23 cellular contexts compared by ENCODE assay signal in genomic region chr10:5528989-5529701, GRCh38. TPM values are rescaled to one million over a fixed set of nuclear protein-coding genes. Genes with fewer than 3 reads are reported as not detected.
DNase-seq lines count a peak whose midpoint lies in the region; ATAC-seq and TF ChIP-seq lines count a peak whose summit lies in the region.
"Had no signal": no experiment of that assay in that cellular context is flagged by ENCODE, and none has a peak within 500 bp of the region (broad histone marks: within the 10 kb centered on the region; RNA-seq: fewer than 3 reads in every experiment).

No MANE protein-coding gene starts in this region.

- intact Hi-C loops in Right ventricle myocardium superior (cut with DNase I) = no loop called here
- intact Hi-C loops in esophagus squamous epithelium (cut with DNase I) = no loop called here
- intact Hi-C loops in posterior vena cava (cut with DNase I) = no loop called here

- TF ChIP-seq CTCF in cardiac muscle cell (IDR thresholded peaks at IDR 0.05; ENCODE audit: low read depth, low read length) (no peak), esophagus squamous epithelium (IDR thresholded peaks at IDR 0.05) (no peak)

- ATAC-seq in Right ventricle myocardium superior (ENCODE audit: poor library complexity) = no peak
- ATAC-seq in HG03025 (IDR thresholded peaks at IDR 0.05; ENCODE audit: low FRiP score, unreplicated experiment) = no peak
- ATAC-seq: left cardiac atrium had no signal

- TF ChIP-seq POLR2A in esophagus squamous epithelium (IDR thresholded peaks at IDR 0.05) (no peak), erythroblast (IDR thresholded peaks at IDR 0.05; ENCODE audit: low read length) (no peak)

- 78 to 79% methylated on average over 5 to 11 of the region's 11 CpGs for WGBS in esophagus squamous epithelium, 2 donors

- H3K4me1 ChIP-seq in cardiac muscle cell (ENCODE audit: low read depth) (peaks cover 15% of the 10 kb centered on the region), esophagus squamous epithelium (peaks cover 28 to 87% (median 43%) of the 10 kb centered on the region in 3 donors)
- H3K4me1 ChIP-seq: prostate gland had no signal

- DNase-seq in cardiac muscle cell (ENCODE audit: low read depth in 1 of 2, low spot score in 1 of 2) = no peak
- no peak for DNase-seq in Right ventricle myocardium superior
- DNase-seq in esophagus squamous epithelium (lab: John Stamatoyannopoulos, UW) = no peak
- DNase-seq in posterior vena cava (ENCODE audit: low spot score) = peak; percentile 72
- no peak for DNase-seq in activated CD4-positive, alpha-beta T cell treated with anti-CD3 and anti-CD28 coated beads for 48 hours
- DNase-seq in erythroblast (lab: John Stamatoyannopoulos, UW) = no peak
- DNase-seq: activated CD4-positive, alpha-beta T cell treated with anti-CD3 and anti-CD28 coated beads for 4 hours; activated naive CD4-positive, alpha-beta T cell treated with Interleukin-2 at 50 U/mL for 16 hours; CD4-positive, CD25-positive, alpha-beta regulatory T cell; cerebellar nuclear complex; effector CD4-positive, alpha-beta T cell; left cardiac atrium; midbrain; NCI-H1436 treated with DMSO at 0.1 percent for 48 hours; NCI-H69; SHP77 had no signal

- H3K27ac ChIP-seq in cardiac muscle cell (peak overlapping the region; percentile 48), esophagus squamous epithelium (peak overlapping the region; percentile 5 to 93 (median 80))
- H3K27ac ChIP-seq: HL-60 had no signal

- H3K36me3 ChIP-seq in cardiac muscle cell (no peaks in the 10 kb centered on the region), esophagus squamous epithelium (no peaks in the 10 kb centered on the region)
- H3K36me3 ChIP-seq: prostate gland had no signal

- H3K4me3 ChIP-seq in cardiac muscle cell (no peak overlapping the region), esophagus squamous epithelium (no peak overlapping the region)
- H3K4me3 ChIP-seq: prostate gland, smooth muscle cell had no signal

- no peaks in the 10 kb centered on the region for H3K9me3 ChIP-seq in cardiac muscle cell (ENCODE audit: low read depth)
- no peaks in the 10 kb centered on the region for H3K9me3 ChIP-seq in esophagus squamous epithelium
- H3K9me3 ChIP-seq: prostate gland had no signal

- H3K27me3 ChIP-seq in cardiac muscle cell (no peaks in the 10 kb centered on the region), esophagus squamous epithelium (no peaks in the 10 kb centered on the region)

RNA-seq across cellular contexts. Expression of gene CALML3, which starts 4.4 kb away (rescaled TPM):
- total RNA-seq in cardiac muscle cell (0.04 TPM in 1 of 2 replicates, not detected in the other), Right ventricle myocardium superior (not detected), esophagus squamous epithelium (100 to 1,000 TPM; 196 to 799 (median 315) TPM), posterior vena cava (not detected)
- not detected in 2 replicates for polyA plus RNA-seq in cardiac muscle cell
- total RNA-seq: astrocyte; CD4-positive, CD25-positive, alpha-beta regulatory T cell; left cardiac atrium had no signal
- polyA plus RNA-seq: AG04450; CD4-positive, CD25-positive, alpha-beta regulatory T cell; neural cell; smooth muscle cell had no signal

RNA-seq across cellular contexts. Expression of gene CALML5, which starts 29.8 kb away (rescaled TPM):
- total RNA-seq in cardiac muscle cell = not detected in 2 replicates
- not detected in 2 replicates for polyA plus RNA-seq in cardiac muscle cell
- total RNA-seq in Right ventricle myocardium superior = not detected
- total RNA-seq in esophagus squamous epithelium = 100 to 1,000 TPM in 1 of 4 donors, 10 to 100 TPM in 3; 14.5 to 148 (median 22.6) TPM
- total RNA-seq in posterior vena cava = not detected
- total RNA-seq: astrocyte; CD4-positive, CD25-positive, alpha-beta regulatory T cell; left cardiac atrium had no signal
- polyA plus RNA-seq: AG04450; CD4-positive, CD25-positive, alpha-beta regulatory T cell; neural cell had no signal

Comparison
In these comparisons a context has a peak if more than half of its experiments do, and no peak if none do; other contexts are left out.
1. RNA of gene CALML3, which starts 4.4 kb away (total RNA-seq): 196 to 799 TPM in esophagus squamous epithelium; 0.04 TPM in cardiac muscle cell, not detected in Right ventricle myocardium superior (single experiment) and not detected in posterior vena cava; every median in the first group is over 100 times any median in the second.
2. RNA of gene CALML5, which starts 29.8 kb away (total RNA-seq): 14.5 to 148 TPM in esophagus squamous epithelium; not detected in cardiac muscle cell, not detected in Right ventricle myocardium superior (single experiment) and not detected in posterior vena cava; every median in the first group is over 10 times any median in the second.